In the genomic region with DNA sequence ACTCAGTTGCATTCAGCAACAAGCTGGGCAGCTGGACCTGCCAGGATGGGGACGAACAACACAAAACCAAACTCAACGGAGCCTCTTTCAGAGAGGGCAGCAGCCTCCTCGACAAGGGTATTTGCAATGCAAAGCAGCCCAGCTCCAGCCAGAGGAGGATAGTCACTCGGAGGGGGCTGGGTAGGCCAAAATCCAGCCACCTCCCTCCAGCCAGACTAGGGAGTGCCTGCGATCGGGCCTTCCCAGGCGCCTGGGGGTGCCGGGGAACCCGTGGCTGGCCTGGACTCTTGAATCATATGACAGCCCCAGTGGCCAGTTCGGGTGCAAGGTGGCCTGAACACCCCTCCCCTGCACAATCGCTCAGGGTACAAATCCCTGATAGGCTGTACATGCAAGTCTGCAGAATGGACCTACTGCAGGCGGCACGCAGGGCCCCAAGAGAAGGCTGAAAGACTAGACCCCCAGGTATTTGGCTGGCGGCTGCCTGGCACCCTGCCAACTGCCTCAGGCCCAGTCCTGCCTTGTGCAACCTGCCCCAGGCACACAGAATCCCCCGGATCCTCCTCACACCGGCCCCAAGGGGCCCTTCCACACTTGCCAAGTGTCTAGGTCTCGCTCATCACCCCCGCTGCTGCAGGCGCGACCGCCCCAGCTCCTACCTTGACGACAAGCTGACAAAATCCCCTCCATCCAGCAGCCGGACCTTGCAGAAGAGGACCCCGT, we compare ENCODE assay signal across 1 cellular context.
TF ChIP-seq lines count a peak whose summit lies in the region.

No MANE protein-coding gene starts in this region.

TF ChIP-seq in HepG2, 621 proteins besides CTCF, POLR2A, EP300 and RAD21 (continued from another document and continues in another):
- TF ChIP-seq SP140L (CRISPR knock-in tag; IDR thresholded peaks at IDR 0.05; ENCODE audit: borderline replicate concordance), result no peak
- no peak for TF ChIP-seq SCMH1 (CRISPR knock-in tag; IDR thresholded peaks at IDR 0.05; ENCODE audit: borderline replicate concordance)
- no peak for TF ChIP-seq ZFAT (CRISPR knock-in tag; conservative IDR thresholded peaks at IDR 0.05)
- no peak for TF ChIP-seq HES4 (CRISPR knock-in tag; IDR thresholded peaks at IDR 0.05; ENCODE audit: borderline replicate concordance)
- no peak for TF ChIP-seq MEIS1 (CRISPR knock-in tag; IDR thresholded peaks at IDR 0.05; ENCODE audit: borderline replicate concordance)
- no peak for TF ChIP-seq SIN3A (IDR thresholded peaks at IDR 0.05; ENCODE audit: borderline replicate concordance, low read depth, low read length)
- TF ChIP-seq, protein P1, sequence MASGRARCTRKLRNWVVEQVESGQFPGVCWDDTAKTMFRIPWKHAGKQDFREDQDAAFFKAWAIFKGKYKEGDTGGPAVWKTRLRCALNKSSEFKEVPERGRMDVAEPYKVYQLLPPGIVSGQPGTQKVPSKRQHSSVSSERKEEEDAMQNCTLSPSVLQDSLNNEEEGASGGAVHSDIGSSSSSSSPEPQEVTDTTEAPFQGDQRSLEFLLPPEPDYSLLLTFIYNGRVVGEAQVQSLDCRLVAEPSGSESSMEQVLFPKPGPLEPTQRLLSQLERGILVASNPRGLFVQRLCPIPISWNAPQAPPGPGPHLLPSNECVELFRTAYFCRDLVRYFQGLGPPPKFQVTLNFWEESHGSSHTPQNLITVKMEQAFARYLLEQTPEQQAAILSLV (CRISPR knock-in tag; IDR thresholded peaks at IDR 0.05; ENCODE audit: borderline replicate concordance), result no peak
- no peak for TF ChIP-seq HMG20B (CRISPR knock-in tag; conservative IDR thresholded peaks at IDR 0.05)
- TF ChIP-seq KLF16 (CRISPR knock-in tag; IDR thresholded peaks at IDR 0.05), result peak in 1 of 2 experiments; percentile 30; a peak in 1 of 4 replicates
- no peak for TF ChIP-seq BORCS8-MEF2B (CRISPR knock-in tag; IDR thresholded peaks at IDR 0.05)
- TF ChIP-seq PHF21A (CRISPR knock-in tag; IDR thresholded peaks at IDR 0.05), result no peak
- TF ChIP-seq ZEB1 (IDR thresholded peaks at IDR 0.05; ENCODE audit: insufficient replicate concordance, low read depth), result no peak
- TF ChIP-seq ZNF709 (CRISPR knock-in tag; IDR thresholded peaks at IDR 0.05), result peak; percentile 41; the same call in 1 of the 2 replicates
- TF ChIP-seq ZNF550 (CRISPR knock-in tag; IDR thresholded peaks at IDR 0.05; ENCODE audit: borderline replicate concordance), result no peak
- TF ChIP-seq KLF12 (CRISPR knock-in tag; IDR thresholded peaks at IDR 0.05; ENCODE audit: borderline replicate concordance), result no peak
- TF ChIP-seq HCFC1 (IDR thresholded peaks at IDR 0.05; ENCODE audit: low read depth, low read length), result no peak
- no peak for TF ChIP-seq GPN1 (CRISPR knock-in tag; IDR thresholded peaks at IDR 0.05; ENCODE audit: borderline replicate concordance)
- no peak for TF ChIP-seq SATB2 (CRISPR knock-in tag; IDR thresholded peaks at IDR 0.05)
- no peak for TF ChIP-seq ARNTL (CRISPR knock-in tag; IDR thresholded peaks at IDR 0.05)
- TF ChIP-seq, protein P2, sequence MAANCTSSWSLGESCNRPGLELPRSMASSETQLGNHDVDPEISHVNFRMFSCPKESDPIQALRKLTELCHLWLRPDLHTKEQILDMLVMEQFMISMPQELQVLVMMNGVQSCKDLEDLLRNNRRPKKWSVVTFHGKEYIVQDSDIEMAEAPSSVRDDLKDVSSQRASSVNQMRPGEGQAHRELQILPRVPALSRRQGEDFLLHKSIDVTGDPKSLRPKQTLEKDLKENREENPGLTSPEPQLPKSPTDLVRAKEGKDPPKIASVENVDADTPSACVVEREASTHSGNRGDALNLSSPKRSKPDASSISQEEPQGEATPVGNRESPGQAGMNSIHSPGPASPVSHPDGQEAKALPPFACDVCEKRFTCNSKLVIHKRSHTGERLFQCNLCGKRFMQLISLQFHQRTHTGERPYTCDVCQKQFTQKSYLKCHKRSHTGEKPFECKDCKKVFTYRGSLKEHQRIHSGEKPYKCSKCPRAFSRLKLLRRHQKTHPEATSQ (CRISPR knock-in tag; IDR thresholded peaks at IDR 0.05; ENCODE audit: borderline replicate concordance), result 0 out of 2 replicates have a peak, but pooled peaks have one; percentile 51
- TF ChIP-seq GTF2F1 (IDR thresholded peaks at IDR 0.05; ENCODE audit: low read length), result peak; percentile 37; the same call in 1 of the 2 replicates
- TF ChIP-seq RARA (CRISPR knock-in tag; IDR thresholded peaks at IDR 0.05), result no peak
- TF ChIP-seq PPARG (CRISPR knock-in tag; conservative IDR thresholded peaks at IDR 0.05), result no peak
- no peak for TF ChIP-seq JUNB (CRISPR knock-in tag; IDR thresholded peaks at IDR 0.05; ENCODE audit: borderline replicate concordance)
- TF ChIP-seq, protein P3, sequence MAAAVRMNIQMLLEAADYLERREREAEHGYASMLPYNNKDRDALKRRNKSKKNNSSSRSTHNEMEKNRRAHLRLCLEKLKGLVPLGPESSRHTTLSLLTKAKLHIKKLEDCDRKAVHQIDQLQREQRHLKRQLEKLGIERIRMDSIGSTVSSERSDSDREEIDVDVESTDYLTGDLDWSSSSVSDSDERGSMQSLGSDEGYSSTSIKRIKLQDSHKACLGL (CRISPR knock-in tag; IDR thresholded peaks at IDR 0.05), result no peak; the same call in 1 of the 2 replicates
- no peak for TF ChIP-seq ZNF883 (CRISPR knock-in tag; IDR thresholded peaks at IDR 0.05; ENCODE audit: not compliant biosample characterization)
- TF ChIP-seq, protein P4, sequence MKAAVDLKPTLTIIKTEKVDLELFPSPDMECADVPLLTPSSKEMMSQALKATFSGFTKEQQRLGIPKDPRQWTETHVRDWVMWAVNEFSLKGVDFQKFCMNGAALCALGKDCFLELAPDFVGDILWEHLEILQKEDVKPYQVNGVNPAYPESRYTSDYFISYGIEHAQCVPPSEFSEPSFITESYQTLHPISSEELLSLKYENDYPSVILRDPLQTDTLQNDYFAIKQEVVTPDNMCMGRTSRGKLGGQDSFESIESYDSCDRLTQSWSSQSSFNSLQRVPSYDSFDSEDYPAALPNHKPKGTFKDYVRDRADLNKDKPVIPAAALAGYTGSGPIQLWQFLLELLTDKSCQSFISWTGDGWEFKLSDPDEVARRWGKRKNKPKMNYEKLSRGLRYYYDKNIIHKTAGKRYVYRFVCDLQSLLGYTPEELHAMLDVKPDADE (CRISPR knock-in tag; IDR thresholded peaks at IDR 0.05), result no peak
- TF ChIP-seq, protein P5, sequence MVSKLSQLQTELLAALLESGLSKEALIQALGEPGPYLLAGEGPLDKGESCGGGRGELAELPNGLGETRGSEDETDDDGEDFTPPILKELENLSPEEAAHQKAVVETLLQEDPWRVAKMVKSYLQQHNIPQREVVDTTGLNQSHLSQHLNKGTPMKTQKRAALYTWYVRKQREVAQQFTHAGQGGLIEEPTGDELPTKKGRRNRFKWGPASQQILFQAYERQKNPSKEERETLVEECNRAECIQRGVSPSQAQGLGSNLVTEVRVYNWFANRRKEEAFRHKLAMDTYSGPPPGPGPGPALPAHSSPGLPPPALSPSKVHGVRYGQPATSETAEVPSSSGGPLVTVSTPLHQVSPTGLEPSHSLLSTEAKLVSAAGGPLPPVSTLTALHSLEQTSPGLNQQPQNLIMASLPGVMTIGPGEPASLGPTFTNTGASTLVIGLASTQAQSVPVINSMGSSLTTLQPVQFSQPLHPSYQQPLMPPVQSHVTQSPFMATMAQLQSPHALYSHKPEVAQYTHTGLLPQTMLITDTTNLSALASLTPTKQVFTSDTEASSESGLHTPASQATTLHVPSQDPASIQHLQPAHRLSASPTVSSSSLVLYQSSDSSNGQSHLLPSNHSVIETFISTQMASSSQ (IDR thresholded peaks at IDR 0.05; ENCODE audit: low read depth), result no peak
- TF ChIP-seq, protein P5 (CRISPR knock-in tag; IDR thresholded peaks at IDR 0.05; ENCODE audit: borderline replicate concordance), result 0 out of 2 replicates have a peak, but pooled peaks have one; percentile 25
- TF ChIP-seq NFRKB (IDR thresholded peaks at IDR 0.05), result no peak
- no peak for TF ChIP-seq JUN (CRISPR knock-in tag; IDR thresholded peaks at IDR 0.05)
- no peak for TF ChIP-seq ZNF12 (CRISPR knock-in tag; IDR thresholded peaks at IDR 0.05)
- TF ChIP-seq, protein P6, sequence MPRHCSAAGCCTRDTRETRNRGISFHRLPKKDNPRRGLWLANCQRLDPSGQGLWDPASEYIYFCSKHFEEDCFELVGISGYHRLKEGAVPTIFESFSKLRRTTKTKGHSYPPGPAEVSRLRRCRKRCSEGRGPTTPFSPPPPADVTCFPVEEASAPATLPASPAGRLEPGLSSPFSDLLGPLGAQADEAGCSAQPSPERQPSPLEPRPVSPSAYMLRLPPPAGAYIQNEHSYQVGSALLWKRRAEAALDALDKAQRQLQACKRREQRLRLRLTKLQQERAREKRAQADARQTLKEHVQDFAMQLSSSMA (CRISPR knock-in tag; IDR thresholded peaks at IDR 0.05), result no peak; the same call in 1 of the 2 replicates
- no peak for TF ChIP-seq ZNF616 (CRISPR knock-in tag; IDR thresholded peaks at IDR 0.05; ENCODE audit: low read depth)
- no peak for TF ChIP-seq HNF4A (CRISPR knock-in tag; IDR thresholded peaks at IDR 0.05)
- no peak for TF ChIP-seq ZNF468 (CRISPR knock-in tag; IDR thresholded peaks at IDR 0.05)
- TF ChIP-seq, protein P7, sequence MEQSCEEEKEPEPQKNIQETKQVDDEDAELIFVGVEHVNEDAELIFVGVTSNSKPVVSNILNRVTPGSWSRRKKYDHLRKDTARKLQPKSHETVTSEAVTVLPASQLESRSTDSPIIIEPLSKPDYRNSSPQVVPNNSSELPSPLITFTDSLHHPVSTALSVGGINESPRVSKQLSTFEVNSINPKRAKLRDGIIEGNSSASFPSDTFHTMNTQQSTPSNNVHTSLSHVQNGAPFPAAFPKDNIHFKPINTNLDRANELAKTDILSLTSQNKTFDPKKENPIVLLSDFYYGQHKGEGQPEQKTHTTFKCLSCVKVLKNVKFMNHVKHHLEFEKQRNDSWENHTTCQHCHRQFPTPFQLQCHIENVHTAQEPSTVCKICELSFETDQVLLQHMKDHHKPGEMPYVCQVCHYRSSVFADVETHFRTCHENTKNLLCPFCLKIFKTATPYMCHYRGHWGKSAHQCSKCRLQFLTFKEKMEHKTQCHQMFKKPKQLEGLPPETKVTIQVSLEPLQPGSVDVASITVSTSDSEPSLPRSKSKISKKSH (CRISPR knock-in tag; IDR thresholded peaks at IDR 0.05; ENCODE audit: borderline replicate concordance), result no peak
- TF ChIP-seq, protein P8, sequence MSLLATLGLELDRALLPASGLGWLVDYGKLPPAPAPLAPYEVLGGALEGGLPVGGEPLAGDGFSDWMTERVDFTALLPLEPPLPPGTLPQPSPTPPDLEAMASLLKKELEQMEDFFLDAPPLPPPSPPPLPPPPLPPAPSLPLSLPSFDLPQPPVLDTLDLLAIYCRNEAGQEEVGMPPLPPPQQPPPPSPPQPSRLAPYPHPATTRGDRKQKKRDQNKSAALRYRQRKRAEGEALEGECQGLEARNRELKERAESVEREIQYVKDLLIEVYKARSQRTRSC (CRISPR knock-in tag; IDR thresholded peaks at IDR 0.05; ENCODE audit: low read depth), result no peak
- TF ChIP-seq HNF4G (IDR thresholded peaks at IDR 0.05; ENCODE audit: borderline replicate concordance, low read depth, low read length), result no peak
- TF ChIP-seq HNF4G (CRISPR knock-in tag; IDR thresholded peaks at IDR 0.05; ENCODE audit: borderline replicate concordance, low read depth), result no peak
- no peak for TF ChIP-seq SALL2 (CRISPR knock-in tag; IDR thresholded peaks at IDR 0.05)
- TF ChIP-seq ZNF124 (CRISPR knock-in tag; IDR thresholded peaks at IDR 0.05), result no peak
- no peak for TF ChIP-seq YEATS4 (CRISPR knock-in tag; IDR thresholded peaks at IDR 0.05; ENCODE audit: borderline replicate concordance)
- TF ChIP-seq, protein P9, sequence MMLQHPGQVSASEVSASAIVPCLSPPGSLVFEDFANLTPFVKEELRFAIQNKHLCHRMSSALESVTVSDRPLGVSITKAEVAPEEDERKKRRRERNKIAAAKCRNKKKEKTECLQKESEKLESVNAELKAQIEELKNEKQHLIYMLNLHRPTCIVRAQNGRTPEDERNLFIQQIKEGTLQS (CRISPR knock-in tag; IDR thresholded peaks at IDR 0.05), result no peak
- TF ChIP-seq, protein P10, sequence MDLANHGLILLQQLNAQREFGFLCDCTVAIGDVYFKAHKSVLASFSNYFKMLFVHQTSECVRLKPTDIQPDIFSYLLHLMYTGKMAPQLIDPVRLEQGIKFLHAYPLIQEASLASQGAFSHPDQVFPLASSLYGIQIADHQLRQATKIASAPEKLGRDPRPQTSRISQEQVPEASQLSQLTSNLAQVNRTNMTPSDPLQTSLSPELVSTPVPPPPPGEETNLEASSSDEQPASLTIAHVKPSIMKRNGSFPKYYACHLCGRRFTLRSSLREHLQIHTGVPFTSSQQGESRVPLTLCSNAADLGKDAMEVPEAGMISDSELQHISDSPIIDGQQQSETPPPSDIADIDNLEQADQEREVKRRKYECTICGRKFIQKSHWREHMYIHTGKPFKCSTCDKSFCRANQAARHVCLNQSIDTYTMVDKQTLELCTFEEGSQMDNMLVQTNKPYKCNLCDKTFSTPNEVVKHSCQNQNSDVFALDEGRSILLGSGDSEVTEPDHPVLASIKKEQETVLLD (CRISPR knock-in tag; IDR thresholded peaks at IDR 0.05; ENCODE audit: low read depth), result no peak
- no peak; the same call in 1 of the 2 replicates for TF ChIP-seq ZNF761 (CRISPR knock-in tag; conservative IDR thresholded peaks at IDR 0.05)
- no peak for TF ChIP-seq KDM4B (CRISPR knock-in tag; IDR thresholded peaks at IDR 0.05)
- TF ChIP-seq RBFOX2 (IDR thresholded peaks at IDR 0.05; ENCODE audit: low read depth, low read length), result no peak
- no peak for TF ChIP-seq EZH2 (conservative IDR thresholded peaks at IDR 0.05; ENCODE audit: low read depth, low read length)
- TF ChIP-seq ZNF138 (CRISPR knock-in tag; IDR thresholded peaks at IDR 0.05; ENCODE audit: low read depth), result no peak
- peak; percentile 24 for TF ChIP-seq AGO1 (IDR thresholded peaks at IDR 0.05; ENCODE audit: low read depth, low read length, poor library complexity, severe bottlenecking)
- no peak for TF ChIP-seq SKI (IDR thresholded peaks at IDR 0.05; ENCODE audit: partially characterized antibody)
- no peak for TF ChIP-seq ZNF496 (CRISPR knock-in tag; IDR thresholded peaks at IDR 0.05; ENCODE audit: insufficient replicate concordance)
- TF ChIP-seq ZNF432 (CRISPR knock-in tag; IDR thresholded peaks at IDR 0.05; ENCODE audit: borderline replicate concordance), result no peak
- no peak for TF ChIP-seq ZSCAN31 (CRISPR knock-in tag; IDR thresholded peaks at IDR 0.05; ENCODE audit: low read depth)
- TF ChIP-seq ZNF10 (CRISPR knock-in tag; IDR thresholded peaks at IDR 0.05; ENCODE audit: borderline replicate concordance, low read depth), result no peak
- no peak for TF ChIP-seq NONO (IDR thresholded peaks at IDR 0.05)
- no peak; the same call in 1 of the 2 replicates for TF ChIP-seq NONO (CRISPR knock-in tag; conservative IDR thresholded peaks at IDR 0.05)
- no peak for TF ChIP-seq ZFP90 (CRISPR knock-in tag; IDR thresholded peaks at IDR 0.05; ENCODE audit: borderline replicate concordance)
- no peak for TF ChIP-seq DR1 (CRISPR knock-in tag; IDR thresholded peaks at IDR 0.05)
